Comparison of ENCODE assay signal across 20 cellular contexts in genomic region chr11:19910931-19911330, GRCh38.
"Had no signal": no experiment of that assay in that cellular context is flagged by ENCODE, and none has a peak within 500 bp of the region (broad histone marks: within the 10 kb centered on the region; RNA-seq: fewer than 3 reads in every experiment).

No MANE protein-coding gene starts in this region.

- H3K36me3 Mint-ChIP-seq: activated naive CD4-positive, alpha-beta T cell treated with anti-CD3 and anti-CD28 coated beads, Interleukin-2, amount 50 U/mL, for 24 hours; immature natural killer cell; naive thymus-derived CD4-positive, alpha-beta T cell; stimulated activated naive B cell treated with anti-CD40 and anti-IgM and Interleukin-4, amounts not matched to agents 10 μg/mL and 1 μg/mL and 100 μg/mL, for 72 hours had no signal

- H3K27ac Mint-ChIP-seq: activated naive CD4-positive, alpha-beta T cell treated with anti-CD3 and anti-CD28 coated beads, Interleukin-2, amount 50 U/mL, for 24 hours; dendritic cell treated with granulocyte-macrophage colony-stimulating factor and Interleukin-4, amounts not matched to agents 40 ng/mL and 50 ng/mL, for 4 days; immature natural killer cell; naive thymus-derived CD4-positive, alpha-beta T cell; stimulated activated naive B cell treated with anti-CD40 and anti-IgM and Interleukin-4, amounts not matched to agents 10 μg/mL and 1 μg/mL and 100 μg/mL, for 72 hours had no signal

- H3K4me1 Mint-ChIP-seq: activated naive CD4-positive, alpha-beta T cell treated with anti-CD3 and anti-CD28 coated beads, Interleukin-2, amount 50 U/mL, for 24 hours; immature natural killer cell; naive thymus-derived CD4-positive, alpha-beta T cell; stimulated activated naive B cell treated with anti-CD40 and anti-IgM and Interleukin-4, amounts not matched to agents 10 μg/mL and 1 μg/mL and 100 μg/mL, for 72 hours had no signal

- H3K9me3 Mint-ChIP-seq: activated naive CD4-positive, alpha-beta T cell treated with anti-CD3 and anti-CD28 coated beads, Interleukin-2, amount 50 U/mL, for 24 hours; dendritic cell treated with granulocyte-macrophage colony-stimulating factor and Interleukin-4, amounts not matched to agents 40 ng/mL and 50 ng/mL, for 4 days; immature natural killer cell; naive thymus-derived CD4-positive, alpha-beta T cell; stimulated activated naive B cell treated with anti-CD40 and anti-IgM and Interleukin-4, amounts not matched to agents 10 μg/mL and 1 μg/mL and 100 μg/mL, for 72 hours had no signal

- H3K27ac ChIP-seq: ascending aorta, breast epithelium, esophagus muscularis mucosa, heart right ventricle, ovary, spleen, thyroid gland had no signal

- H3K4me3 Mint-ChIP-seq: activated naive CD4-positive, alpha-beta T cell treated with anti-CD3 and anti-CD28 coated beads, Interleukin-2, amount 50 U/mL, for 24 hours; dendritic cell treated with granulocyte-macrophage colony-stimulating factor and Interleukin-4, amounts not matched to agents 40 ng/mL and 50 ng/mL, for 4 days; immature natural killer cell; naive thymus-derived CD4-positive, alpha-beta T cell; stimulated activated naive B cell treated with anti-CD40 and anti-IgM and Interleukin-4, amounts not matched to agents 10 μg/mL and 1 μg/mL and 100 μg/mL, for 72 hours had no signal

- DNase-seq: activated CD4-positive, alpha-beta T cell treated with anti-CD3 and anti-CD28 coated beads, Interleukin-2, amount 50 U/mL, for 4 hours; activated CD4-positive, CD25-positive, alpha-beta regulatory T cell treated with anti-CD3 and anti-CD28 coated beads, Interleukin-2, amount 50 U/mL, for 72 hours; activated gamma-delta T cell; effector memory CD4-positive, alpha-beta T cell; heart right ventricle; immature natural killer cell; kidney glomerular epithelial cell; mesendoderm; naive thymus-derived CD4-positive, alpha-beta T cell; ovary; sigmoid colon; spleen; stimulated activated naive B cell treated with anti-CD40 and anti-IgM and Interleukin-4, amounts not matched to agents 10 μg/mL and 1 μg/mL and 100 μg/mL, for 72 hours; T1000; thyroid gland had no signal

- ATAC-seq: heart right ventricle; naive thymus-derived CD4-positive, alpha-beta T cell; stimulated activated naive B cell treated with anti-CD40 and anti-IgM and Interleukin-4, amounts not matched to agents 10 μg/mL and 1 μg/mL and 100 μg/mL, for 72 hours had no signal

- H3K27me3 Mint-ChIP-seq: activated naive CD4-positive, alpha-beta T cell treated with anti-CD3 and anti-CD28 coated beads, Interleukin-2, amount 50 U/mL, for 24 hours had no signal

- H3K36me3 ChIP-seq: breast epithelium, heart right ventricle, ovary, sigmoid colon, spleen, thyroid gland had no signal

- H3K27me3 ChIP-seq: ascending aorta, breast epithelium, esophagus muscularis mucosa, heart right ventricle, ovary, sigmoid colon, spleen, thyroid gland had no signal

- H3K4me3 ChIP-seq: ascending aorta, breast epithelium, esophagus muscularis mucosa, heart right ventricle, ovary, sigmoid colon, spleen, thyroid gland had no signal

- H3K4me1 ChIP-seq: breast epithelium, spleen had no signal
